Comparison of ENCODE assay signal across 24 cellular contexts in the genomic region with DNA sequence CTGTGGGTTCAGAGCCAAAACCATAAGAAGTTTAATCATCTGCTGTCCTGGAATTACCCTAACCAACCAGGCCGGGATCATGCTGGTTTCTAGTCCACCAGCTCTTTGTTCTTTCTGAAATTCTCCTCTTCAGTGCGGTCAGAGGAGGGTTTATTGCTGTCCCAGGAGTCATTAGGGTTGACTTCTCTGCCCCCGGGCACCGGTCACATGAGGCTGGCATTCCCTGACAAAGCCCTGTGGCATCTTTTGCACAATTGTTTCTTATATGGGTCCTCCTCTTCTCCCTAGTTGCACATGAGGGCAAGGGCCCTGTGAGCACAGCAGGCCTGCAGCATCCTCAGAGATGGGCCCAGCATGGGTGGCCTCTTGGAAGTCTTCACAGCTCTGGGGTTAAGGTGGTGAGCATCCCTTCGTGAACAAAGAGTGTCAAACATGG.
DNase-seq lines count a peak whose midpoint lies in the region; ATAC-seq, FAIRE-seq and TF ChIP-seq lines count a peak whose summit lies in the region.
"Had no signal": no experiment of that assay in that cellular context is flagged by ENCODE, and none has a peak within 500 bp of the region (broad histone marks: within the 10 kb centered on the region; RNA-seq: fewer than 3 reads in every experiment).

No MANE protein-coding gene starts in this region.

- H3K27me3 ChIP-seq in Panc1 (ENCODE audit: control insufficient read depth, insufficient read depth, low read length) (no peaks in the 10 kb centered on the region), GM12878 (replicated peaks in 1 of 2; ENCODE audit: control insufficient read depth in 2 of 2, insufficient read depth in 2 of 2, low read length in 1 of 2) (no peaks in the 10 kb centered on the region), ovary (peaks cover 2% of the 10 kb centered on the region), ascending aorta (no peaks in the 10 kb centered on the region)
- H3K27me3 ChIP-seq: adrenal gland had no signal

- ATAC-seq in Panc1 (peak; percentile 56), GM12878 (peak; percentile 79)

- TF ChIP-seq POLR2A in GM12878 (IDR thresholded peaks at IDR 0.05; ENCODE audit: low read depth, low read length) (no peak), ovary (IDR thresholded peaks at IDR 0.05) (no peak)

- H3K9ac ChIP-seq in GM12878 (ENCODE audit: control insufficient read depth, insufficient read depth, low read length) = no peak overlapping the region

- H3K4me3 ChIP-seq in GM12865 (ENCODE audit: low read depth, low read length) (no peak overlapping the region), Panc1 (ENCODE audit: low read depth in 2 of 2, low read length in 2 of 2) (no peak overlapping the region), GM12878 (no peak overlapping the region), ovary (no peak overlapping the region), ascending aorta (no peak overlapping the region)
- H3K4me3 ChIP-seq: adrenal gland, lung had no signal

- no peak for TF ChIP-seq CTCF in GM12865 (IDR thresholded peaks at IDR 0.05; ENCODE audit: insufficient read depth, low read depth, low read length, missing control alignments)
- TF ChIP-seq CTCF in Panc1 (IDR thresholded peaks at IDR 0.05) = no peak
- TF ChIP-seq CTCF in GM12878 (IDR thresholded peaks at IDR 0.05 in 2 of 3, conservative IDR thresholded peaks at IDR 0.05 in 1 of 3; ENCODE audit: control insufficient read depth in 2 of 3, extremely low read depth in 1 of 3, insufficient read depth in 1 of 3, low read depth in 3 of 3, low read length in 3 of 3) = no peak
- no peak for TF ChIP-seq CTCF in ovary (IDR thresholded peaks at IDR 0.05)
- no peak for TF ChIP-seq CTCF in ascending aorta (IDR thresholded peaks at IDR 0.05)

- BruUV-seq in Panc1 (replicated peaks; lab: Mats Ljungman, UMichigan) (no TSS peak), GM12878 (replicated peaks; lab: Mats Ljungman, UMichigan) (no TSS peak)

- RAD21 ChIA-PET in GM12878 (lab: Charles Lee; ENCODE audit: unreplicated experiment) = interaction anchor here (1.6 kb wide), 1 partner anchor 24 kb away, joined by 7 read pairs; no protein-coding TSS in a partner anchor

- no peaks in the 10 kb centered on the region for H3K36me3 ChIP-seq in Panc1 (ENCODE audit: control insufficient read depth, insufficient read depth, low read length)
- no peaks in the 10 kb centered on the region for H3K36me3 ChIP-seq in GM12878 (ENCODE audit: control insufficient read depth in 2 of 2, insufficient read depth in 2 of 2, low read length in 1 of 2)
- H3K36me3 ChIP-seq in ovary = no peaks in the 10 kb centered on the region
- no peaks in the 10 kb centered on the region for H3K36me3 ChIP-seq in ascending aorta
- H3K36me3 ChIP-seq: adrenal gland had no signal

- in situ Hi-C loops in Panc1 (cut with HindIII; ENCODE audit: low pct_unique_long_range_greater_than_20kb, low sequenced_read_pairs) = no loop called here
- in situ Hi-C loops in GM12878 (cut with MboI) = no loop called here

- no peaks in the 10 kb centered on the region for H4K20me1 ChIP-seq in GM12878 (ENCODE audit: control insufficient read depth, insufficient read depth)

- TF ChIP-seq EP300 in GM12878 (IDR thresholded peaks at IDR 0.05; ENCODE audit: borderline replicate concordance in 1 of 2, control insufficient read depth in 1 of 2, low read depth in 2 of 2, low read length in 2 of 2) (no peak), ovary (IDR thresholded peaks at IDR 0.05) (no peak)

- POLR2A ChIA-PET in Panc1 (lab: Charles Lee) (no interaction called here), GM12878 (lab: Charles Lee) (interaction anchor here (1.5 kb wide), 1 partner anchor 23 kb away, joined by 5 read pairs; no protein-coding TSS in a partner anchor)

- H2AFZ ChIP-seq in GM12878 (ENCODE audit: control insufficient read depth, low read depth, low read length) = no peak overlapping the region

- intact Hi-C loops in Panc1 (cut with micrococcal nuclease; ENCODE audit: unreplicated experiment) (no loop called here), GM12878 (cut with micrococcal nuclease; ENCODE audit: unreplicated experiment) (no loop called here), ovary (cut with DNase I) (no loop called here), ascending aorta (cut with DNase I) (no loop called here)

- no peak for TF ChIP-seq RAD21 in GM12878 (IDR thresholded peaks at IDR 0.05; ENCODE audit: insufficient read depth, low read depth, low read length)

- SMC1A ChIA-PET in GM12878 (lab: Charles Lee; ENCODE audit: uncharacterized antibody, unreplicated experiment) = interaction anchor here (1.0 to 1.2 kb wide), 2 partner anchors 12 to 25 kb away, joined by 3 read pairs; no protein-coding TSS in a partner anchor

- H3K4me2 ChIP-seq in GM12878 (ENCODE audit: control insufficient read depth, insufficient read depth) = no peak overlapping the region

- 22% methylated on average over 5 of the region's 5 CpGs for WGBS in GM12878 (ENCODE audit: insufficient coverage, insufficient replicate concordance, low lambda C conversion rate, missing lambda C conversion rate)
- 76 to 82% (median 79%) methylated on average over 5 of the region's 5 CpGs for WGBS in ovary, 3 donors

- peak; percentile 21 for DNase-seq in GM12865 (ENCODE audit: low read depth)
- no peak for DNase-seq in Panc1 (ENCODE audit: low read depth, low spot score)
- DNase-seq in GM12878 (ENCODE audit: low read depth, low spot score) = peak; percentile 38
- DNase-seq in NCI-H2171 treated with DMSO at 0.1 percent for 48 hours (lab: John Stamatoyannopoulos, UW) = no peak
- DNase-seq in ovary = no peak
- no peak for DNase-seq in DMS53 (lab: John Stamatoyannopoulos, UW)
- DNase-seq in ascending aorta (ENCODE audit: low spot score in 2 of 2) = no peak
- DNase-seq: activated CD4-positive, alpha-beta T cell treated with anti-CD3 and anti-CD28 coated beads, Interleukin-2, amount 50 U/mL, for 48 hours; activated CD4-positive, CD25-positive, alpha-beta regulatory T cell treated with anti-CD3 and anti-CD28 coated beads, Interleukin-2, amount 50 U/mL, for 72 hours; activated CD8-positive, alpha-beta memory T cell treated with anti-CD3 and anti-CD28 coated beads, Interleukin-2, amount 50 U/mL, for 4 hours; activated naive CD4-positive, alpha-beta T cell treated with anti-CD3 and anti-CD28 coated beads for 36 hours; adrenal gland; Calu3; DMS79 treated with DMSO at 0.1 percent for 48 hours; HCEC 1CT; hippocampal formation; MV-4-11; NCI-H1436; NCI-H2081 treated with DMSO at 0.1 percent for 48 hours; NCI-H748 treated with DMSO at 0.1 percent for 48 hours; stimulated activated CD4-positive, alpha-beta T cell treated with anti-CD3 and anti-CD28 coated beads, Interleukin-4, amount 100 ng/mL, for 24 hours; trophoblast cell had no signal

- CTCF ChIA-PET in Panc1 (lab: Charles Lee) (no interaction called here), GM12878 (lab: Yijun Ruan, JAX) (interaction anchor here (1.5 to 1.6 kb wide), 2 partner anchors 25 to 70 kb away, joined by 3 to 4 read pairs; no protein-coding TSS in a partner anchor)

- no peak for FAIRE-seq in GM12878 (lab: Jason Lieb, UNC)

- H3K4me1 ChIP-seq in Panc1 (ENCODE audit: control insufficient read depth, insufficient read depth, low read length) (no peaks in the 10 kb centered on the region), GM12878 (ENCODE audit: control insufficient read depth, insufficient read depth, low read length) (no peaks in the 10 kb centered on the region), ovary (ENCODE audit: insufficient read depth) (no peaks in the 10 kb centered on the region), ascending aorta (no peaks in the 10 kb centered on the region)
- H3K4me1 ChIP-seq: adrenal gland had no signal

- H3K27ac ChIP-seq in Panc1 (ENCODE audit: low read length) = no peak overlapping the region
- no peak overlapping the region for H3K27ac ChIP-seq in GM12878 (ENCODE audit: control insufficient read depth, insufficient read depth)
- no peak overlapping the region for H3K27ac ChIP-seq in ovary
- H3K27ac ChIP-seq in ascending aorta = no peak overlapping the region
- H3K27ac ChIP-seq: adrenal gland, C4-2B had no signal

- no peaks in the 10 kb centered on the region for H3K79me2 ChIP-seq in GM12878 (ENCODE audit: control insufficient read depth, insufficient read depth, low read length)

- no peaks in the 10 kb centered on the region for H3K9me3 ChIP-seq in Panc1 (ENCODE audit: control insufficient read depth, insufficient read depth, low read depth, low read length)
- H3K9me3 ChIP-seq in GM12878 (replicated peaks; ENCODE audit: control insufficient read depth, insufficient read depth, low read length) = no peaks in the 10 kb centered on the region; the same call in 2 of the 3 replicates
- H3K9me3 ChIP-seq in ovary = no peaks in the 10 kb centered on the region
- H3K9me3 ChIP-seq in ascending aorta = no peaks in the 10 kb centered on the region
- H3K9me3 ChIP-seq: adrenal gland had no signal

TF ChIP-seq in GM12878, 131 proteins besides CTCF, POLR2A, EP300 and RAD21 (continues in another document):
- TF ChIP-seq, protein P1, sequence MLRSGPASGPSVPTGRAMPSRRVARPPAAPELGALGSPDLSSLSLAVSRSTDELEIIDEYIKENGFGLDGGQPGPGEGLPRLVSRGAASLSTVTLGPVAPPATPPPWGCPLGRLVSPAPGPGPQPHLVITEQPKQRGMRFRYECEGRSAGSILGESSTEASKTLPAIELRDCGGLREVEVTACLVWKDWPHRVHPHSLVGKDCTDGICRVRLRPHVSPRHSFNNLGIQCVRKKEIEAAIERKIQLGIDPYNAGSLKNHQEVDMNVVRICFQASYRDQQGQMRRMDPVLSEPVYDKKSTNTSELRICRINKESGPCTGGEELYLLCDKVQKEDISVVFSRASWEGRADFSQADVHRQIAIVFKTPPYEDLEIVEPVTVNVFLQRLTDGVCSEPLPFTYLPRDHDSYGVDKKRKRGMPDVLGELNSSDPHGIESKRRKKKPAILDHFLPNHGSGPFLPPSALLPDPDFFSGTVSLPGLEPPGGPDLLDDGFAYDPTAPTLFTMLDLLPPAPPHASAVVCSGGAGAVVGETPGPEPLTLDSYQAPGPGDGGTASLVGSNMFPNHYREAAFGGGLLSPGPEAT (IDR thresholded peaks at IDR 0.05; ENCODE audit: low read depth) = no peak
- TF ChIP-seq, protein P2, sequence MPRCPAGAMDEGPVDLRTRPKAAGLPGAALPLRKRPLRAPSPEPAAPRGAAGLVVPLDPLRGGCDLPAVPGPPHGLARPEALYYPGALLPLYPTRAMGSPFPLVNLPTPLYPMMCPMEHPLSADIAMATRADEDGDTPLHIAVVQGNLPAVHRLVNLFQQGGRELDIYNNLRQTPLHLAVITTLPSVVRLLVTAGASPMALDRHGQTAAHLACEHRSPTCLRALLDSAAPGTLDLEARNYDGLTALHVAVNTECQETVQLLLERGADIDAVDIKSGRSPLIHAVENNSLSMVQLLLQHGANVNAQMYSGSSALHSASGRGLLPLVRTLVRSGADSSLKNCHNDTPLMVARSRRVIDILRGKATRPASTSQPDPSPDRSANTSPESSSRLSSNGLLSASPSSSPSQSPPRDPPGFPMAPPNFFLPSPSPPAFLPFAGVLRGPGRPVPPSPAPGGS (IDR thresholded peaks at IDR 0.05; ENCODE audit: borderline replicate concordance, insufficient read depth, low read depth, low read length, poor library complexity, severe bottlenecking) = no peak
- TF ChIP-seq CBFB (IDR thresholded peaks at IDR 0.05; ENCODE audit: low read depth) = no peak

Comparison
In these comparisons a context has a peak if more than half of its experiments do, and no peak if none do; other contexts are left out.
1. DNase-seq: peak in GM12865 (single experiment) and GM12878 (single experiment); none in Panc1 (single experiment), NCI-H2171 treated with DMSO at 0.1 percent for 48 hours (single experiment), ovary (0 of 5), DMS53 (single experiment) and ascending aorta (0 of 2).